Comparison of ENCODE assay signal across 14 cellular contexts in genomic region chr10:17007381-17007780, GRCh38.
A peak's percentile ranks its signal among the peaks of the same experiment; 100 is the strongest.
DNase-seq lines count a peak whose midpoint lies in the region; ATAC-seq and TF ChIP-seq lines count a peak whose summit lies in the region.
"Had no signal": no experiment of that assay in that cellular context is flagged by ENCODE, and none has a peak within 500 bp of the region (broad histone marks: within the 10 kb centered on the region; RNA-seq: fewer than 3 reads in every experiment).

No MANE protein-coding gene starts in this region.

- H3K4me1 ChIP-seq in left lung, result peaks cover 35 to 56% of the 10 kb centered on the region in 2 donors

- no peaks in the 10 kb centered on the region for H3K27me3 ChIP-seq in CD4-positive, alpha-beta T cell (ENCODE audit: control insufficient read depth, insufficient read depth, low read length)
- H3K27me3 ChIP-seq in left lung, result no peaks in the 10 kb centered on the region
- H3K27me3 ChIP-seq: dorsolateral prefrontal cortex had no signal

- no peak for TF ChIP-seq CTCF in CD4-positive, alpha-beta T cell (IDR thresholded peaks at IDR 0.05)
- TF ChIP-seq CTCF in left lung (IDR thresholded peaks at IDR 0.05), result no peak
- no peak for TF ChIP-seq CTCF in glutamatergic neuron (IDR thresholded peaks at IDR 0.05; ENCODE audit: partially characterized antibody, unreplicated experiment)

- H3K9me3 ChIP-seq in CD4-positive, alpha-beta T cell (ENCODE audit: control insufficient read depth, low read length), result no peaks in the 10 kb centered on the region
- no peaks in the 10 kb centered on the region for H3K9me3 ChIP-seq in left lung

- intact Hi-C loops in CD4-positive, alpha-beta T cell (cut with DNase I, micrococcal nuclease), result loop anchor here in 1 of 2 experiments (10.0 kb wide), 1 partner anchor 163 kb away; no protein-coding TSS in a partner anchor
- intact Hi-C loops in left lung (cut with DNase I), result loop anchor here in 1 of 2 donors (10.0 kb wide), 1 partner anchor 197 kb away; the partner anchor contains the start of gene TRDMT1

- H3K27ac ChIP-seq in CD4-positive, alpha-beta T cell (ENCODE audit: low read depth, low read length), result no peak overlapping the region
- H3K27ac ChIP-seq in left lung, result peak overlapping the region; percentile 75 to 80
- H3K27ac ChIP-seq in skin epidermis, result peak overlapping the region in 14 of 21 experiments; percentile 6 to 78 (median 55)
- H3K27ac ChIP-seq: dorsolateral prefrontal cortex had no signal

- CTCF ChIA-PET in CD4-positive, alpha-beta T cell (lab: Charles Lee), result interaction anchor here (1.7 kb wide), 1 partner anchor 14 kb away, joined by 4 read pairs; no protein-coding TSS in a partner anchor

- no peaks in the 10 kb centered on the region for H3K9me3 Mint-ChIP-seq in CD4-positive, alpha-beta T cell
- peaks cover 11% of the 10 kb centered on the region for H3K9me3 Mint-ChIP-seq in activated naive CD8-positive, alpha-beta T cell treated with anti-CD3 and anti-CD28 coated beads, Interleukin-2, amount 10 ng/mL, durations not matched to agents 7 days and 5 days
- H3K9me3 Mint-ChIP-seq in glutamatergic neuron (ENCODE audit: unreplicated experiment), result peaks cover 2% of the 10 kb centered on the region

- ATAC-seq in CD4-positive, alpha-beta T cell (ENCODE audit: poor library complexity), result no peak
- ATAC-seq in activated naive CD8-positive, alpha-beta T cell treated with anti-CD3 and anti-CD28 coated beads, Interleukin-2, amount 10 ng/mL, durations not matched to agents 7 days and 5 days (ENCODE audit: low read depth), result no peak
- peak; percentile 34 for ATAC-seq in left lung
- no peak for ATAC-seq in GM21367 (IDR thresholded peaks at IDR 0.05; ENCODE audit: unreplicated experiment)

- peaks cover 7% of the 10 kb centered on the region for H3K36me3 Mint-ChIP-seq in CD4-positive, alpha-beta T cell (ENCODE audit: low read depth)
- peaks cover 23% of the 10 kb centered on the region for H3K36me3 Mint-ChIP-seq in activated naive CD8-positive, alpha-beta T cell treated with anti-CD3 and anti-CD28 coated beads, Interleukin-2, amount 10 ng/mL, durations not matched to agents 7 days and 5 days
- H3K36me3 Mint-ChIP-seq in glutamatergic neuron (ENCODE audit: unreplicated experiment), result no peaks in the 10 kb centered on the region

- no peaks in the 10 kb centered on the region for H3K27me3 Mint-ChIP-seq in CD4-positive, alpha-beta T cell
- no peaks in the 10 kb centered on the region for H3K27me3 Mint-ChIP-seq in activated naive CD8-positive, alpha-beta T cell treated with anti-CD3 and anti-CD28 coated beads, Interleukin-2, amount 10 ng/mL, durations not matched to agents 7 days and 5 days
- no peaks in the 10 kb centered on the region for H3K27me3 Mint-ChIP-seq in glutamatergic neuron (ENCODE audit: unreplicated experiment)

- peaks cover 65% of the 10 kb centered on the region for H3K4me1 Mint-ChIP-seq in CD4-positive, alpha-beta T cell (ENCODE audit: low read depth)
- H3K4me1 Mint-ChIP-seq in activated naive CD8-positive, alpha-beta T cell treated with anti-CD3 and anti-CD28 coated beads, Interleukin-2, amount 10 ng/mL, durations not matched to agents 7 days and 5 days, result peaks cover 43% of the 10 kb centered on the region
- H3K4me1 Mint-ChIP-seq in glutamatergic neuron (ENCODE audit: low read depth, unreplicated experiment), result peaks cover 4% of the 10 kb centered on the region

- H3K27ac Mint-ChIP-seq in CD4-positive, alpha-beta T cell, result peak overlapping the region; percentile 69
- peak overlapping the region; percentile 67 for H3K27ac Mint-ChIP-seq in activated naive CD8-positive, alpha-beta T cell treated with anti-CD3 and anti-CD28 coated beads, Interleukin-2, amount 10 ng/mL, durations not matched to agents 7 days and 5 days
- H3K27ac Mint-ChIP-seq in glutamatergic neuron (ENCODE audit: unreplicated experiment), result no peak overlapping the region

- POLR2A ChIA-PET in CD4-positive, alpha-beta T cell (lab: Charles Lee), result no interaction called here
- POLR2A ChIA-PET in activated naive CD8-positive, alpha-beta T cell treated with anti-CD3 and anti-CD28 coated beads, Interleukin-2, amount 10 ng/mL, durations not matched to agents 7 days and 5 days (lab: Charles Lee), result interaction anchor here (1.0 kb wide), 1 partner anchor 16 kb away, joined by 3 read pairs; no protein-coding TSS in a partner anchor

- H3K36me3 ChIP-seq in left lung, result no peaks in the 10 kb centered on the region

- DNase-seq in CD4-positive, alpha-beta T cell, result no peak
- no peak for DNase-seq in activated naive CD8-positive, alpha-beta T cell treated with anti-CD3 and anti-CD28 coated beads, Interleukin-2, amount 10 ng/mL, durations not matched to agents 7 days and 5 days
- DNase-seq in left lung (no peak), glutamatergic neuron (no peak), SW480 (ENCODE audit: low spot score) (no peak), NCI-H345 (lab: John Stamatoyannopoulos, UW) (no peak)
- DNase-seq: aorta; dorsolateral prefrontal cortex; GOT3; NK-92 treated with Interleukin-12 subunit alpha and Interleukin-12 subunit beta, amount 100 ng/mL, for 24 hours; SHP77; stimulated activated CD4-positive, alpha-beta T cell treated with anti-CD3 and anti-CD28 coated beads, Interleukin-4, amount 100 ng/mL, for 1 hour had no signal

- H3K4me3 ChIP-seq in left lung, result no peak overlapping the region
- no peak overlapping the region for H3K4me3 ChIP-seq in skin epidermis
- H3K4me3 ChIP-seq: dorsolateral prefrontal cortex had no signal

- H3K4me3 Mint-ChIP-seq in CD4-positive, alpha-beta T cell, result peak overlapping the region; percentile 40
- H3K4me3 Mint-ChIP-seq in activated naive CD8-positive, alpha-beta T cell treated with anti-CD3 and anti-CD28 coated beads, Interleukin-2, amount 10 ng/mL, durations not matched to agents 7 days and 5 days, result peak overlapping the region; percentile 29
- no peak overlapping the region for H3K4me3 Mint-ChIP-seq in glutamatergic neuron (ENCODE audit: unreplicated experiment)
